ENCODE assay signal across 13 cellular contexts in the genomic region with DNA sequence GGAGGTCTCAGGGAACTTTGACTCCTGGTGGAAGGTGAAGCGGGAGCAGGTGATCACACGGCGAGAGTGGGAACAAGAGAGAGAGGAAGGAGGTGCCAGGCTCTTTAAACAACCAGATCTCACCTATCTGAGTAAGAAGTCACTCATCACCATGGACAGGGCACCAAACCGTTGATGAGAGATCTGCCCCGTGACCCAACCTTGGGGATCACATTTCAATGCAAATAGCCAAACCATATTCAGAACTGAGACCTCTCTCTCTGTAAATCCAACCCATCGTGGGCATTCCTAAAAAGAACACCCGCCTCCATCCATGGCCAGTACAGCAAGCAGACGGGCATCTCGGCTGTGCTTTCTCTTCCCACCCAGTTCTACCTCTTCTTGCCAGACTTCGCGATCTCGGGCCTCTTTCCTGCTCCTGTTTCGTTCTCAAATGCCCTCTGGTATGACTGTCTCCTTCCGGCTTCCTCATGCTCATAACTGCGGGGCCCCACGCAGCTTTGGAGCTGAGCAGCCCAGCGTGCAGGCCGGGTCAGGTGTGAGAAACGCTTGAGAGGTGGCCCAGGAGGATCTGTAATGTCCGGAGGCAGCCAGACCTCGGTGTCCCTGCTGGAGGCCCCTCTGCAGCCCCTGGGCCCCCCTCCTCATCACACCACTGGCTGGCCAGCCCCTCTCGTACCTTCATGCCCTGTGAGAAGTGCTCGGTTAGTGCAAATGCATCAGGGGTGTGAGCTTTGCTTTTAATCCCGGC.
A peak's percentile ranks its signal among the peaks of the same experiment; 100 is the strongest.
DNase-seq lines count a peak whose midpoint lies in the region; ATAC-seq and TF ChIP-seq lines count a peak whose summit lies in the region.
"Had no signal": no experiment of that assay in that cellular context is flagged by ENCODE, and none has a peak within 500 bp of the region (broad histone marks: within the 10 kb centered on the region; RNA-seq: fewer than 3 reads in every experiment).

No MANE protein-coding gene starts in this region.

- peaks cover 60% of the 10 kb centered on the region for H3K4me1 Mint-ChIP-seq in activated T-cell treated with anti-CD3 and anti-CD28 coated beads, Interleukin-2, amount 50 U/mL, for 72 hours (ENCODE audit: low read depth)
- peaks cover 26% of the 10 kb centered on the region for H3K4me1 Mint-ChIP-seq in stimulated activated effector memory CD8-positive, alpha-beta T cell treated with anti-CD3 and anti-CD28 coated beads, Interleukin-12 subunit alpha, Interleukin-12 subunit beta, amount 100 ng/mL, for 72 hours

- POLR2A ChIA-PET in HEK293T (lab: Yijun Ruan, JAX), result no interaction called here

- H3K36me3 Mint-ChIP-seq in activated T-cell treated with anti-CD3 and anti-CD28 coated beads, Interleukin-2, amount 50 U/mL, for 72 hours (ENCODE audit: insufficient read depth in 2 of 2), result peaks cover 10 to 46% of the 10 kb centered on the region in 2 donors
- H3K36me3 Mint-ChIP-seq in stimulated activated effector memory CD8-positive, alpha-beta T cell treated with anti-CD3 and anti-CD28 coated beads, Interleukin-12 subunit alpha, Interleukin-12 subunit beta, amount 100 ng/mL, for 72 hours, result no peaks in the 10 kb centered on the region

- DNase-seq in activated T-cell treated with anti-CD3 and anti-CD28 coated beads, Interleukin-2, amount 50 U/mL, for 72 hours, result no peak
- DNase-seq in activated T-cell treated with anti-CD3 and anti-CD28 coated beads for 4 hours, result no peak
- DNase-seq in RPMI7951 (ENCODE audit: low read depth), result peak; percentile 32
- peak; percentile 18 for DNase-seq in glomerular visceral epithelial cell (ENCODE audit: extremely low spot score)
- no peak for DNase-seq in stimulated activated effector memory CD8-positive, alpha-beta T cell treated with anti-CD3 and anti-CD28 coated beads, Interleukin-12 subunit alpha, Interleukin-12 subunit beta, amount 100 ng/mL, for 72 hours (ENCODE audit: low spot score in 2 of 2)
- no peak for DNase-seq in HEK293T (ENCODE audit: extremely low spot score)
- DNase-seq in SIG-M5 treated with dmso at 0.1 percent for 504 hours (lab: John Stamatoyannopoulos, UW; ENCODE audit: unreplicated experiment), result no peak
- DNase-seq in anterior cingulate cortex (lab: John Stamatoyannopoulos, UW), result no peak
- DNase-seq: NCI-H1092 treated with DMSO at 0.1 percent for 48 hours; NCI-H748 treated with DMSO at 0.1 percent for 48 hours; retina; stimulated activated CD4-positive, alpha-beta T cell treated with anti-CD3 and anti-CD28 coated beads, Interleukin-4, amount 100 ng/mL, for 4 hours; stimulated activated naive CD4-positive, alpha-beta T cell treated with Interleukin-2 at 50 U/mL for 16 hours had no signal

- peak; percentile 48 to 59 for ATAC-seq in activated T-cell treated with anti-CD3 and anti-CD28 coated beads, Interleukin-2, amount 50 U/mL, for 72 hours (replicated peaks in 1 of 2)
- no peak for ATAC-seq in stimulated activated effector memory CD8-positive, alpha-beta T cell treated with anti-CD3 and anti-CD28 coated beads, Interleukin-12 subunit alpha, Interleukin-12 subunit beta, amount 100 ng/mL, for 72 hours

- CTCF ChIA-PET in HEK293T (lab: Yijun Ruan, JAX), result interaction anchor here (1.2 kb wide), 1 partner anchor 31 kb away, joined by 4 read pairs; no protein-coding TSS in a partner anchor

- no peaks in the 10 kb centered on the region for H3K27me3 Mint-ChIP-seq in activated T-cell treated with anti-CD3 and anti-CD28 coated beads, Interleukin-2, amount 50 U/mL, for 72 hours (ENCODE audit: low read depth)

- H3K9me3 Mint-ChIP-seq in activated T-cell treated with anti-CD3 and anti-CD28 coated beads, Interleukin-2, amount 50 U/mL, for 72 hours, result peaks cover 2 to 5% of the 10 kb centered on the region in 2 donors
- no peaks in the 10 kb centered on the region for H3K9me3 Mint-ChIP-seq in stimulated activated effector memory CD8-positive, alpha-beta T cell treated with anti-CD3 and anti-CD28 coated beads, Interleukin-12 subunit alpha, Interleukin-12 subunit beta, amount 100 ng/mL, for 72 hours

- H3K4me3 Mint-ChIP-seq in activated T-cell treated with anti-CD3 and anti-CD28 coated beads, Interleukin-2, amount 50 U/mL, for 72 hours, result peak overlapping the region; percentile 25 to 26
- H3K4me3 Mint-ChIP-seq in stimulated activated effector memory CD8-positive, alpha-beta T cell treated with anti-CD3 and anti-CD28 coated beads, Interleukin-12 subunit alpha, Interleukin-12 subunit beta, amount 100 ng/mL, for 72 hours, result no peak overlapping the region

- peak overlapping the region; percentile 56 for H3K27ac Mint-ChIP-seq in activated T-cell treated with anti-CD3 and anti-CD28 coated beads, Interleukin-2, amount 50 U/mL, for 72 hours
- peak overlapping the region; percentile 60 for H3K27ac Mint-ChIP-seq in stimulated activated effector memory CD8-positive, alpha-beta T cell treated with anti-CD3 and anti-CD28 coated beads, Interleukin-12 subunit alpha, Interleukin-12 subunit beta, amount 100 ng/mL, for 72 hours

TF ChIP-seq in HEK293T, 16 proteins besides CTCF, POLR2A, EP300 and RAD21:
- TF ChIP-seq FOXA1 (IDR thresholded peaks at IDR 0.05) (no peak), CTBP1 (IDR thresholded peaks at IDR 0.05; ENCODE audit: borderline replicate concordance) (no peak), ARNT (IDR thresholded peaks at IDR 0.05) (no peak), FOXK2 (IDR thresholded peaks at IDR 0.05) (no peak), FOXM1 (IDR thresholded peaks at IDR 0.05; ENCODE audit: borderline replicate concordance) (no peak), TARDBP (IDR thresholded peaks at IDR 0.05) (no peak), NFRKB (IDR thresholded peaks at IDR 0.05) (no peak), BHLHE40 (IDR thresholded peaks at IDR 0.05; ENCODE audit: borderline replicate concordance) (no peak), L3MBTL2 (conservative IDR thresholded peaks at IDR 0.05) (no peak), ZNF384 (IDR thresholded peaks at IDR 0.05) (no peak), ELF4 (IDR thresholded peaks at IDR 0.05) (no peak), SP1 (IDR thresholded peaks at IDR 0.05) (no peak)
- TF ChIP-seq, protein P1, sequence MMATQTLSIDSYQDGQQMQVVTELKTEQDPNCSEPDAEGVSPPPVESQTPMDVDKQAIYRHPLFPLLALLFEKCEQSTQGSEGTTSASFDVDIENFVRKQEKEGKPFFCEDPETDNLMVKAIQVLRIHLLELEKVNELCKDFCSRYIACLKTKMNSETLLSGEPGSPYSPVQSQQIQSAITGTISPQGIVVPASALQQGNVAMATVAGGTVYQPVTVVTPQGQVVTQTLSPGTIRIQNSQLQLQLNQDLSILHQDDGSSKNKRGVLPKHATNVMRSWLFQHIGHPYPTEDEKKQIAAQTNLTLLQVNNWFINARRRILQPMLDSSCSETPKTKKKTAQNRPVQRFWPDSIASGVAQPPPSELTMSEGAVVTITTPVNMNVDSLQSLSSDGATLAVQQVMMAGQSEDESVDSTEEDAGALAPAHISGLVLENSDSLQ (IDR thresholded peaks at IDR 0.05), result no peak

Comparison
In these comparisons a context has a peak if more than half of its experiments do, and no peak if none do; other contexts are left out.
1. DNase-seq: peak in RPMI7951 (single experiment) and glomerular visceral epithelial cell (single experiment); none in activated T-cell treated with anti-CD3 and anti-CD28 coated beads, Interleukin-2, amount 50 U/mL, for 72 hours (0 of 2), activated T-cell treated with anti-CD3 and anti-CD28 coated beads for 4 hours (single experiment), stimulated activated effector memory CD8-positive, alpha-beta T cell treated with anti-CD3 and anti-CD28 coated beads, Interleukin-12 subunit alpha, Interleukin-12 subunit beta, amount 100 ng/mL, for 72 hours (0 of 2), HEK293T (single experiment), SIG-M5 treated with dmso at 0.1 percent for 504 hours (single experiment) and anterior cingulate cortex (0 of 58).